ENCODE assay signal across 1 cellular context in the genomic region with DNA sequence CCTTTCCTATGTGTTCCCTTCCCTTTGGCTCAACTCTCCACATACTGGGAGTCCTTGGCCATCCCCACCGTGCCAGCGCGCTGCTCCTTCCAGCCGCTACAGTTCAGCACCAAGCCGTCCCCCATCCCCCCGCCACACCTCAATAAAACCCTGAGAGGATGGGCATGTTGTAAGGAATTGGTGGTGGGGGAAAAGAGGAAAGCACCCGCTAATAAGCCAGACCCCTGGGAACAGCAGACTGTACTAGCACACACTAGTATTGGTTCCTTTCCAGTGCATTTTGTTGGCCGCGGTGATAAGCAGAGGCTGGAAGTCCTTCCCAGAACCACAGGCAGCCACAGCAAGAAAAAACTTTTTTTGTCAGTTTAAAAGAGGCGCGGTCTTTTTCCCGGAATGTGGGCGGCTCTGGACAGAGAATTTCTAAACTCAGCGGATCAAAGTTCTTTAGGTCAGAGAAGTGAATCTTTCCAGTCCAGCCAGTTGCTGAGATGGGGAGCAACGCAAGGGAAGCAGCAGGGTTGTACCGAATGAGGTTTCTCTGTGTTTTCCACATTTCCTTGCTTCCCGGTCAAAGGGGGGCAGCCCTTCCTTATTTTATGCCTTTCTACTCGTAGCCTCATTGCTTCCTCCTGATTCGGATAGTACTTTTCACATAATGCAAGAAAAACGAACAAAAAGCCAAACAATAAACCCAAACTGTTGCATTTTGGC.
A peak's percentile ranks its signal among the peaks of the same experiment; 100 is the strongest.
TF ChIP-seq lines count a peak whose summit lies in the region.

No MANE protein-coding gene starts in this region.

TF ChIP-seq in HepG2, 621 proteins besides CTCF, POLR2A, EP300 and RAD21 (continued from another document and continues in another):
- TF ChIP-seq ARID4A (CRISPR knock-in tag; IDR thresholded peaks at IDR 0.05; ENCODE audit: borderline replicate concordance) (peak; percentile 9; the same call in 1 of the 2 replicates), ZNF407 (CRISPR knock-in tag; IDR thresholded peaks at IDR 0.05; ENCODE audit: not compliant biosample characterization) (no peak), ZNF672 (CRISPR knock-in tag; IDR thresholded peaks at IDR 0.05) (no peak), XRCC5 (optimal IDR thresholded peaks at IDR 0.05; ENCODE audit: low read length) (no peak), HOXA9 (CRISPR knock-in tag; IDR thresholded peaks at IDR 0.05; ENCODE audit: borderline replicate concordance) (no peak), CBX5 (CRISPR knock-in tag; IDR thresholded peaks at IDR 0.05; ENCODE audit: borderline replicate concordance) (no peak), ZBTB8A (CRISPR knock-in tag; IDR thresholded peaks at IDR 0.05; ENCODE audit: borderline replicate concordance, low read depth) (no peak), IKZF1 (IDR thresholded peaks at IDR 0.05) (no peak), HDAC6 (IDR thresholded peaks at IDR 0.05; ENCODE audit: low read depth, low read length) (no peak), HNF4G (IDR thresholded peaks at IDR 0.05; ENCODE audit: borderline replicate concordance, low read depth, low read length) (peak; percentile 43; the same call in 1 of the 2 replicates), HNF4G (CRISPR knock-in tag; IDR thresholded peaks at IDR 0.05; ENCODE audit: borderline replicate concordance, low read depth) (no peak), ZNF260 (CRISPR knock-in tag; IDR thresholded peaks at IDR 0.05; ENCODE audit: borderline replicate concordance, low read depth) (no peak), ZFP91 (CRISPR knock-in tag; IDR thresholded peaks at IDR 0.05; ENCODE audit: borderline replicate concordance) (no peak), ZNF30 (CRISPR knock-in tag; IDR thresholded peaks at IDR 0.05) (no peak), NCOA5 (CRISPR knock-in tag; IDR thresholded peaks at IDR 0.05) (no peak), RFX1 (IDR thresholded peaks at IDR 0.05) (no peak), PCBP1 (IDR thresholded peaks at IDR 0.05; ENCODE audit: borderline replicate concordance, low read depth, low read length) (no peak), ZNF552 (CRISPR knock-in tag; IDR thresholded peaks at IDR 0.05; ENCODE audit: borderline replicate concordance) (no peak), RXRB (CRISPR knock-in tag; IDR thresholded peaks at IDR 0.05; ENCODE audit: borderline replicate concordance) (no peak), CAMTA2 (CRISPR knock-in tag; IDR thresholded peaks at IDR 0.05; ENCODE audit: borderline replicate concordance) (no peak), ZNF136 (CRISPR knock-in tag; IDR thresholded peaks at IDR 0.05; ENCODE audit: low read depth) (no peak), GTF3A (CRISPR knock-in tag; conservative IDR thresholded peaks at IDR 0.05) (no peak), ARNT (IDR thresholded peaks at IDR 0.05) (no peak), NAIF1 (CRISPR knock-in tag; IDR thresholded peaks at IDR 0.05; ENCODE audit: borderline replicate concordance) (no peak), MLX (CRISPR knock-in tag; IDR thresholded peaks at IDR 0.05) (no peak), RARA (CRISPR knock-in tag; IDR thresholded peaks at IDR 0.05) (no peak), KDM6A (CRISPR knock-in tag; IDR thresholded peaks at IDR 0.05; ENCODE audit: low read depth) (no peak), TOE1 (CRISPR knock-in tag; IDR thresholded peaks at IDR 0.05) (no peak), ZNF468 (CRISPR knock-in tag; IDR thresholded peaks at IDR 0.05) (no peak), LCORL (IDR thresholded peaks at IDR 0.05) (no peak), LCORL (CRISPR knock-in tag; IDR thresholded peaks at IDR 0.05) (0 out of 2 replicates have a peak, but pooled peaks have one; percentile 17), TP53 (CRISPR knock-in tag; conservative IDR thresholded peaks at IDR 0.05) (no peak), KLF12 (CRISPR knock-in tag; IDR thresholded peaks at IDR 0.05; ENCODE audit: borderline replicate concordance) (no peak), NR0B2 (CRISPR knock-in tag; IDR thresholded peaks at IDR 0.05) (no peak), NFYC (CRISPR knock-in tag; IDR thresholded peaks at IDR 0.05) (no peak), HNRNPH1 (optimal IDR thresholded peaks at IDR 0.05; ENCODE audit: low read depth, low read length) (no peak), ZSCAN31 (CRISPR knock-in tag; IDR thresholded peaks at IDR 0.05; ENCODE audit: low read depth) (no peak), STAG1 (CRISPR knock-in tag; IDR thresholded peaks at IDR 0.05) (peak; percentile 32)
- TF ChIP-seq, protein P1, sequence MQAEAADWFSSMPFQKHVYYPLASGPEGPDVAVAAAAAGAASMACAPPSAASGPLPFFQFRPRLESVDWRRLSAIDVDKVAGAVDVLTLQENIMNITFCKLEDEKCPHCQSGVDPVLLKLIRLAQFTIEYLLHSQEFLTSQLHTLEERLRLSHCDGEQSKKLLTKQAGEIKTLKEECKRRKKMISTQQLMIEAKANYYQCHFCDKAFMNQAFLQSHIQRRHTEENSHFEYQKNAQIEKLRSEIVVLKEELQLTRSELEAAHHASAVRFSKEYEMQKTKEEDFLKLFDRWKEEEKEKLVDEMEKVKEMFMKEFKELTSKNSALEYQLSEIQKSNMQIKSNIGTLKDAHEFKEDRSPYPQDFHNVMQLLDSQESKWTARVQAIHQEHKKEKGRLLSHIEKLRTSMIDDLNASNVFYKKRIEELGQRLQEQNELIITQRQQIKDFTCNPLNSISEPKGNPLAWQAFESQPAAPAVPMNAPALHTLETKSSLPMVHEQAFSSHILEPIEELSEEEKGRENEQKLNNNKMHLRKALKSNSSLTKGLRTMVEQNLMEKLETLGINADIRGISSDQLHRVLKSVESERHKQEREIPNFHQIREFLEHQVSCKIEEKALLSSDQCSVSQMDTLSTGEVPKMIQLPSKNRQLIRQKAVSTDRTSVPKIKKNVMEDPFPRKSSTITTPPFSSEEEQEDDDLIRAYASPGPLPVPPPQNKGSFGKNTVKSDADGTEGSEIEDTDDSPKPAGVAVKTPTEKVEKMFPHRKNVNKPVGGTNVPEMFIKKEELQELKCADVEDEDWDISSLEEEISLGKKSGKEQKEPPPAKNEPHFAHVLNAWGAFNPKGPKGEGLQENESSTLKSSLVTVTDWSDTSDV (CRISPR knock-in tag; IDR thresholded peaks at IDR 0.05): no peak
- TF ChIP-seq, protein P2, sequence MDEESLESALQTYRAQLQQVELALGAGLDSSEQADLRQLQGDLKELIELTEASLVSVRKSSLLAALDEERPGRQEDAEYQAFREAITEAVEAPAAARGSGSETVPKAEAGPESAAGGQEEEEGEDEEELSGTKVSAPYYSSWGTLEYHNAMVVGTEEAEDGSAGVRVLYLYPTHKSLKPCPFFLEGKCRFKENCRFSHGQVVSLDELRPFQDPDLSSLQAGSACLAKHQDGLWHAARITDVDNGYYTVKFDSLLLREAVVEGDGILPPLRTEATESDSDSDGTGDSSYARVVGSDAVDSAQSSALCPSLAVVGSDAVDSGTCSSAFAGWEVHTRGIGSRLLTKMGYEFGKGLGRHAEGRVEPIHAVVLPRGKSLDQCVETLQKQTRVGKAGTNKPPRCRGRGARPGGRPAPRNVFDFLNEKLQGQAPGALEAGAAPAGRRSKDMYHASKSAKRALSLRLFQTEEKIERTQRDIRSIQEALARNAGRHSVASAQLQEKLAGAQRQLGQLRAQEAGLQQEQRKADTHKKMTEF (CRISPR knock-in tag; IDR thresholded peaks at IDR 0.05): peak; percentile 51; the same call in 1 of the 2 replicates
- TF ChIP-seq, protein P3, sequence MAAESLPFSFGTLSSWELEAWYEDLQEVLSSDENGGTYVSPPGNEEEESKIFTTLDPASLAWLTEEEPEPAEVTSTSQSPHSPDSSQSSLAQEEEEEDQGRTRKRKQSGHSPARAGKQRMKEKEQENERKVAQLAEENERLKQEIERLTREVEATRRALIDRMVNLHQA (CRISPR knock-in tag; IDR thresholded peaks at IDR 0.05): no peak
